Comparison of ENCODE assay signal across 8 cellular contexts in the genomic region with DNA sequence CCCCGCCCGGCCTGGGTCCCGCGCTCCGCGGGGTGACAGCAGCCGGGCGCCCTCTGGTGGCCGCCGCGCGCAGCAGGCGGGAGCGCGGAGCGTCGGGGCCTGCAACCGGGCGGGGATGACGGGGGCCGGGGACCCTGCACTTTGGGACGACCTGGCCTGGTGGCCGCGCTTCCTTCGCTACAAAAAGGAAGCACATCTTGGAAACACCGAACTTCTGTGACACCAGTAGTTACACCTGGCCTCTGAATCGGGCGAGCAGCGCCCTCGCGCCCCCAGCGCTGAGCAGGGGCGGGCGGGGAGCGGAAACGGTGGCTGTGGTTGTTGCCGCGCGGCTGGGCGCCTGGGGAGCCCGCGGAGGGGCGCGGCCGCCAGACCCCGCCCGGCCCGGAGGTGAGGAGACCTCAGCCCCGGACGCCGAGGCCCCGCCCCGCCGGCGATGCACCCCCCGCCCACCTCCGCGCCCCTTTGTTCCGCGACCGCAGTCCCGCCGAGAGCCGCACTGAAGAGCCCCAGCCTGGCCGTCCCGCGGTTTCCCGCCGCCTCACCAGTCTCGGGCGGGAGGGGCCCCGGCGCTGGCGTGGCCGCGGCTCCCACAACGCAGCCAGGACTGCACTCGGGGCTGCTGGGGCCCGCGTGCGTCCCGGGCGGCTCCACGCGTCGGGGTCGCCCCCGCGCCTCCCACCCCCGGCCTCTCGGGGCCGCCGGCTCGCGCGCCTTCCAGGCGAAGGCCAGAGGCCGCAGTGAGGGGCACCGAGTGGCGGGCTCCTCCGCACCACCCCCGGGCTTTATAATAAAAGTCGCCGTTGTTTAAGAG. TPM values are rescaled to one million over a fixed set of nuclear protein-coding genes. Genes with fewer than 3 reads are reported as not detected.
DNase-seq lines count a peak whose midpoint lies in the region; ATAC-seq and TF ChIP-seq lines count a peak whose summit lies in the region.

No MANE protein-coding gene starts in this region.

- H3K36me3 ChIP-seq in KMS-11 (ENCODE audit: insufficient read depth) (no peaks in the 10 kb centered on the region), SJSA1 (no peaks in the 10 kb centered on the region), heart right ventricle (no peaks in the 10 kb centered on the region), psoas muscle (ENCODE audit: insufficient read depth in 1 of 2, low read depth in 1 of 2) (no peaks in the 10 kb centered on the region)

- peak overlapping the region; percentile 57 for H3K4me2 ChIP-seq in KMS-11

- WGBS in heart right ventricle, 2 donors, result 1% methylated on average over 96 to 104 of the region's 104 CpGs
- 0 to 1% (median 0%) methylated on average over 38 to 104 of the region's 104 CpGs for WGBS in psoas muscle, 3 donors

- DNase-seq in ELR (ENCODE audit: low read depth), result peak; percentile 64
- DNase-seq in SJSA1 (ENCODE audit: low read depth in 1 of 2, low spot score in 2 of 2), result peak; percentile 66 to 80
- peak; percentile 68 for DNase-seq in activated naive CD4-positive, alpha-beta T cell treated with anti-CD3 and anti-CD28 coated beads for 36 hours
- peak; percentile 58 to 75 for DNase-seq in heart right ventricle
- peak; percentile 69 to 80 for DNase-seq in psoas muscle
- no peak for DNase-seq in foreskin melanocyte

- H3K4me3 ChIP-seq in KMS-11 (IDR thresholded peaks at IDR 0.05; ENCODE audit: insufficient read depth, low read depth, low read length), result peak overlapping the region; percentile 64
- H3K4me3 ChIP-seq in SJSA1, result peak overlapping the region; percentile 64
- H3K4me3 ChIP-seq in heart right ventricle, result peak overlapping the region; percentile 36 to 83 (median 66)
- peak overlapping the region; percentile 83 for H3K4me3 ChIP-seq in psoas muscle

- H3K27ac Mint-ChIP-seq in activated naive CD4-positive, alpha-beta T cell treated with anti-CD3 and anti-CD28 coated beads for 36 hours, result peak overlapping the region; percentile 50

- no peaks in the 10 kb centered on the region for H3K27me3 Mint-ChIP-seq in activated naive CD4-positive, alpha-beta T cell treated with anti-CD3 and anti-CD28 coated beads for 36 hours (ENCODE audit: low read depth)

- H3K4me1 ChIP-seq in KMS-11 (ENCODE audit: low read depth, poor library complexity, severe bottlenecking) (peaks cover 45% of the 10 kb centered on the region), SJSA1 (replicated peaks) (peaks cover 36% of the 10 kb centered on the region), heart right ventricle (peaks cover 3 to 16% (median 13%) of the 10 kb centered on the region in 9 donors), psoas muscle (no peaks in the 10 kb centered on the region)

- intact Hi-C loops in activated naive CD4-positive, alpha-beta T cell treated with anti-CD3 and anti-CD28 coated beads for 36 hours (cut with micrococcal nuclease), result loop anchor here (1.0 to 5.0 kb wide), 7 partner anchors 12 to 646 kb away; a partner anchor contains a TSS
- intact Hi-C loops in heart right ventricle (cut with DNase I) (loop anchor here (1.0 to 10.0 kb wide), 12 partner anchors 53 to 213 kb away; a partner anchor contains a TSS), psoas muscle (cut with DNase I) (loop anchor here (1.0 kb wide), 1 partner anchor 56 kb away; no protein-coding TSS in a partner anchor)

- peak overlapping the region; percentile 76 for H3K4me3 Mint-ChIP-seq in activated naive CD4-positive, alpha-beta T cell treated with anti-CD3 and anti-CD28 coated beads for 36 hours

- peaks cover 22% of the 10 kb centered on the region for H3K4me1 Mint-ChIP-seq in activated naive CD4-positive, alpha-beta T cell treated with anti-CD3 and anti-CD28 coated beads for 36 hours (ENCODE audit: low read depth)

- H3K9me3 ChIP-seq in SJSA1 (replicated peaks) (no peaks in the 10 kb centered on the region), heart right ventricle (no peaks in the 10 kb centered on the region), psoas muscle (no peaks in the 10 kb centered on the region)

- H3K27ac ChIP-seq in KMS-11 (peak overlapping the region; percentile 99), SJSA1 (peak overlapping the region; percentile 71), heart right ventricle (peak overlapping the region; percentile 52 to 86 (median 72)), psoas muscle (peak overlapping the region; percentile 50)

- H2AFZ ChIP-seq in KMS-11 (ENCODE audit: low read depth), result peak overlapping the region; percentile 68

- CTCF ChIA-PET in activated naive CD4-positive, alpha-beta T cell treated with anti-CD3 and anti-CD28 coated beads for 36 hours (lab: Charles Lee), result interaction anchor here (0.6 to 5.2 kb wide), 6 partner anchors 11 to 187 kb away, joined by 3 to 51 read pairs (median 10); a partner anchor contains a TSS

- H4K20me1 ChIP-seq in KMS-11 (ENCODE audit: insufficient read depth), result no peaks in the 10 kb centered on the region

- H3K27me3 ChIP-seq in KMS-11 (ENCODE audit: insufficient read depth, low read depth) (no peaks in the 10 kb centered on the region), SJSA1 (replicated peaks) (no peaks in the 10 kb centered on the region), heart right ventricle (peaks cover 0 to 11% (median 0%) of the 10 kb centered on the region in 7 donors), psoas muscle (ENCODE audit: insufficient read depth in 3 of 3, low read length in 2 of 3) (peaks cover 0 to 4% (median 0%) of the 10 kb centered on the region in 3 donors)

- ATAC-seq in GM21723 (IDR thresholded peaks at IDR 0.05; ENCODE audit: unreplicated experiment) (peak; percentile 64), heart right ventricle (peak; percentile 73 to 91 (median 84)), psoas muscle (peak; percentile 85 to 94 (median 90))

- no peaks in the 10 kb centered on the region for H3K79me2 ChIP-seq in KMS-11 (ENCODE audit: insufficient read depth, low read depth)

- peak overlapping the region; percentile 99 for H3K9ac ChIP-seq in KMS-11

- TF ChIP-seq CTCF in KMS-11 (conservative IDR thresholded peaks at IDR 0.05; ENCODE audit: low read depth, low read length) (peak; percentile 66), heart right ventricle (IDR thresholded peaks at IDR 0.05) (peak; percentile 65 to 98 (median 85)), psoas muscle (IDR thresholded peaks at IDR 0.05) (peak; percentile 94)

- H3K9me3 Mint-ChIP-seq in activated naive CD4-positive, alpha-beta T cell treated with anti-CD3 and anti-CD28 coated beads for 36 hours, result no peaks in the 10 kb centered on the region

- H3K36me3 Mint-ChIP-seq in activated naive CD4-positive, alpha-beta T cell treated with anti-CD3 and anti-CD28 coated beads for 36 hours (ENCODE audit: low read depth), result no peaks in the 10 kb centered on the region

RNA-seq across cellular contexts. Expression of a gene that starts 59.3 kb away (rescaled TPM):
- total RNA-seq in SJSA1 (2014; rRNA removed; shearing (Covaris generic)), result 310 and 399 TPM in 2 replicates
- total RNA-seq in activated naive CD4-positive, alpha-beta T cell treated with anti-CD3 and anti-CD28 coated beads for 36 hours, result 100 to 1,000 TPM; 325 to 332 TPM
- total RNA-seq in heart right ventricle (100 to 1,000 TPM; 259 to 374 (median 304) TPM), psoas muscle (100 to 1,000 TPM; 187 to 284 (median 210) TPM)
- polyA plus RNA-seq in heart right ventricle (100 to 1,000 TPM; 427 to 452 TPM), psoas muscle (100 to 1,000 TPM; 210 to 222 (median 210) TPM)
